In the genomic region with DNA sequence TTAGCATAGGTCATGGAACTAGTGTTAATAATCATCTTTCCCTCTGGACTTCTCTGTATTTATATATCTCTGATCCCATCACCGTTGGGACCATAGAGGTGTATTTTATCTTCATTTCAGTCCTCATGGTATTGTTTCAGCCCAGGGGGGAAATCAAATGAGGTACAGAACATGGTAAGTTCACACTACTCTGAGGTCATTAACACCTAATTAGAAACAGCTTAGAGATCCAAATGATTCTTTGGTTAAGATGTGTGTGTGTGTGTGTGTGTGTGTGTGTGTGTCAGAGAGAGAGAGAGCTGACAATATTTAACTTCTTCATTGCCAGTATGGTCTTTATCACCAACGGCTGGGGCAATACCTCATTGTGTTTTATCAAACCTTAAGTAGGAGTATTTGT, we compare ENCODE assay signal across 2 cellular contexts.
TF ChIP-seq lines count a peak whose summit lies in the region.

No MANE protein-coding gene starts in this region.

TF ChIP-seq in GM12878, 131 proteins besides CTCF, POLR2A, EP300 and RAD21:
- TF ChIP-seq SP1 (IDR thresholded peaks at IDR 0.05; ENCODE audit: low read depth, low read length) (no peak), MTA2 (IDR thresholded peaks at IDR 0.05; ENCODE audit: low read depth) (peak; percentile 55; the same call in 1 of the 2 replicates), PML (IDR thresholded peaks at IDR 0.05; ENCODE audit: low read length) (no peak), CUX1 (IDR thresholded peaks at IDR 0.05; ENCODE audit: insufficient replicate concordance, low read depth, low read length) (no peak), IKZF2 (IDR thresholded peaks at IDR 0.05) (0 out of 4 replicates have a peak, but pooled peaks of 1 of the 2 experiments have one; percentile 28)

TF ChIP-seq in SK-N-SH, 30 proteins besides CTCF, POLR2A, EP300 and RAD21:
- TF ChIP-seq MEF2A (IDR thresholded peaks at IDR 0.05; ENCODE audit: borderline replicate concordance, low read depth): no peak
- TF ChIP-seq RXRA (IDR thresholded peaks at IDR 0.05; ENCODE audit: borderline replicate concordance, low read depth): no peak
- no peak for TF ChIP-seq ELF1 (IDR thresholded peaks at IDR 0.05)
- no peak for TF ChIP-seq FOXJ3 (CRISPR knock-in tag; IDR thresholded peaks at IDR 0.05)
- TF ChIP-seq RCOR1 (IDR thresholded peaks at IDR 0.05; ENCODE audit: low read length): no peak
- TF ChIP-seq SIN3A (IDR thresholded peaks at IDR 0.05; ENCODE audit: borderline replicate concordance, low read depth, low read length): no peak
- no peak for TF ChIP-seq NFIC (IDR thresholded peaks at IDR 0.05; ENCODE audit: borderline replicate concordance)
- TF ChIP-seq NRF1 (IDR thresholded peaks at IDR 0.05; ENCODE audit: low read depth, low read length): no peak
- TF ChIP-seq YY1 (IDR thresholded peaks at IDR 0.05; ENCODE audit: low read depth): no peak
- no peak for TF ChIP-seq ZBTB33 (IDR thresholded peaks at IDR 0.05; ENCODE audit: borderline replicate concordance, low read depth)
- no peak for TF ChIP-seq EZH2phosphoT487 (IDR thresholded peaks at IDR 0.05; ENCODE audit: borderline replicate concordance, low read depth)
- no peak for TF ChIP-seq TCF12 (IDR thresholded peaks at IDR 0.05)
- TF ChIP-seq FOSL2 (IDR thresholded peaks at IDR 0.05; ENCODE audit: borderline replicate concordance, low read depth): no peak
- TF ChIP-seq, protein P1, sequence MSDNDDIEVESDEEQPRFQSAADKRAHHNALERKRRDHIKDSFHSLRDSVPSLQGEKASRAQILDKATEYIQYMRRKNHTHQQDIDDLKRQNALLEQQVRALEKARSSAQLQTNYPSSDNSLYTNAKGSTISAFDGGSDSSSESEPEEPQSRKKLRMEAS (IDR thresholded peaks at IDR 0.05; ENCODE audit: low read depth): no peak
- TF ChIP-seq IRF3 (IDR thresholded peaks at IDR 0.05; ENCODE audit: low read depth, low read length): no peak
- TF ChIP-seq POLR2AphosphoS5 (IDR thresholded peaks at IDR 0.05; ENCODE audit: low read depth, low read length): no peak
- TF ChIP-seq, protein P2, sequence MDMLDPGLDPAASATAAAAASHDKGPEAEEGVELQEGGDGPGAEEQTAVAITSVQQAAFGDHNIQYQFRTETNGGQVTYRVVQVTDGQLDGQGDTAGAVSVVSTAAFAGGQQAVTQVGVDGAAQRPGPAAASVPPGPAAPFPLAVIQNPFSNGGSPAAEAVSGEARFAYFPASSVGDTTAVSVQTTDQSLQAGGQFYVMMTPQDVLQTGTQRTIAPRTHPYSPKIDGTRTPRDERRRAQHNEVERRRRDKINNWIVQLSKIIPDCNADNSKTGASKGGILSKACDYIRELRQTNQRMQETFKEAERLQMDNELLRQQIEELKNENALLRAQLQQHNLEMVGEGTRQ (IDR thresholded peaks at IDR 0.05; ENCODE audit: borderline replicate concordance, low read depth, low read length): no peak
- TF ChIP-seq SMC3 (IDR thresholded peaks at IDR 0.05; ENCODE audit: low read depth, low read length): no peak
- TF ChIP-seq JUND (IDR thresholded peaks at IDR 0.05): no peak
